In the genomic region with DNA sequence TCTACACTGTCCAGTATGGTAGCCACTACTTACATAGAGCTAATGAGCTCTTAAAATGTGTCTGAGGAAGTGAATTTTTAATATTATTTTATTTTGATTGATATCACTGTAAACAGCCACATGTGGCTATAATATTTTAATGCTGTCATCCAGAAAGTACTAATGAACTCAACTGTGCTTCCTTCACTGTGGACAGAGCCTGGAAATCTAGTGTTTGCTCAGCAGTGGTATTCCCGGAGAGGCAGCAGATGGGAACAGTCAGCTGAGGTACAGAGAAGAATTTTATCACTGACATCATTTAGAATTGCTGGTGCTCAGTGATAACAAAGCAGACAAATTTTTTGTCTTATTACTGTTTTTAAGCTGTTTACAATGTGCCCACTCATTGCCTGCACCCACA, we compare ENCODE assay signal across 1 cellular context.
TF ChIP-seq lines count a peak whose summit lies in the region.

No MANE protein-coding gene starts in this region.

TF ChIP-seq in GM12878, 131 proteins besides CTCF, POLR2A, EP300 and RAD21 (continued from another document):
- TF ChIP-seq JUNB (IDR thresholded peaks at IDR 0.05), result no peak
- TF ChIP-seq, protein P1, sequence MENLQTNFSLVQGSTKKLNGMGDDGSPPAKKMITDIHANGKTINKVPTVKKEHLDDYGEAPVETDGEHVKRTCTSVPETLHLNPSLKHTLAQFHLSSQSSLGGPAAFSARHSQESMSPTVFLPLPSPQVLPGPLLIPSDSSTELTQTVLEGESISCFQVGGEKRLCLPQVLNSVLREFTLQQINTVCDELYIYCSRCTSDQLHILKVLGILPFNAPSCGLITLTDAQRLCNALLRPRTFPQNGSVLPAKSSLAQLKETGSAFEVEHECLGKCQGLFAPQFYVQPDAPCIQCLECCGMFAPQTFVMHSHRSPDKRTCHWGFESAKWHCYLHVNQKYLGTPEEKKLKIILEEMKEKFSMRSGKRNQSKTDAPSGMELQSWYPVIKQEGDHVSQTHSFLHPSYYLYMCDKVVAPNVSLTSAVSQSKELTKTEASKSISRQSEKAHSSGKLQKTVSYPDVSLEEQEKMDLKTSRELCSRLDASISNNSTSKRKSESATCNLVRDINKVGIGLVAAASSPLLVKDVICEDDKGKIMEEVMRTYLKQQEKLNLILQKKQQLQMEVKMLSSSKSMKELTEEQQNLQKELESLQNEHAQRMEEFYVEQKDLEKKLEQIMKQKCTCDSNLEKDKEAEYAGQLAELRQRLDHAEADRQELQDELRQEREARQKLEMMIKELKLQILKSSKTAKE (IDR thresholded peaks at IDR 0.05; ENCODE audit: low read depth, poor library complexity, severe bottlenecking), result no peak
- TF ChIP-seq, protein P2, sequence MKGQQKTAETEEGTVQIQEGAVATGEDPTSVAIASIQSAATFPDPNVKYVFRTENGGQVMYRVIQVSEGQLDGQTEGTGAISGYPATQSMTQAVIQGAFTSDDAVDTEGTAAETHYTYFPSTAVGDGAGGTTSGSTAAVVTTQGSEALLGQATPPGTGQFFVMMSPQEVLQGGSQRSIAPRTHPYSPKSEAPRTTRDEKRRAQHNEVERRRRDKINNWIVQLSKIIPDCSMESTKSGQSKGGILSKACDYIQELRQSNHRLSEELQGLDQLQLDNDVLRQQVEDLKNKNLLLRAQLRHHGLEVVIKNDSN (IDR thresholded peaks at IDR 0.05; ENCODE audit: borderline replicate concordance, extremely low read length, insufficient read depth, low read depth, low read length), result no peak
